Comparison of ENCODE assay signal across 21 cellular contexts in the genomic region with DNA sequence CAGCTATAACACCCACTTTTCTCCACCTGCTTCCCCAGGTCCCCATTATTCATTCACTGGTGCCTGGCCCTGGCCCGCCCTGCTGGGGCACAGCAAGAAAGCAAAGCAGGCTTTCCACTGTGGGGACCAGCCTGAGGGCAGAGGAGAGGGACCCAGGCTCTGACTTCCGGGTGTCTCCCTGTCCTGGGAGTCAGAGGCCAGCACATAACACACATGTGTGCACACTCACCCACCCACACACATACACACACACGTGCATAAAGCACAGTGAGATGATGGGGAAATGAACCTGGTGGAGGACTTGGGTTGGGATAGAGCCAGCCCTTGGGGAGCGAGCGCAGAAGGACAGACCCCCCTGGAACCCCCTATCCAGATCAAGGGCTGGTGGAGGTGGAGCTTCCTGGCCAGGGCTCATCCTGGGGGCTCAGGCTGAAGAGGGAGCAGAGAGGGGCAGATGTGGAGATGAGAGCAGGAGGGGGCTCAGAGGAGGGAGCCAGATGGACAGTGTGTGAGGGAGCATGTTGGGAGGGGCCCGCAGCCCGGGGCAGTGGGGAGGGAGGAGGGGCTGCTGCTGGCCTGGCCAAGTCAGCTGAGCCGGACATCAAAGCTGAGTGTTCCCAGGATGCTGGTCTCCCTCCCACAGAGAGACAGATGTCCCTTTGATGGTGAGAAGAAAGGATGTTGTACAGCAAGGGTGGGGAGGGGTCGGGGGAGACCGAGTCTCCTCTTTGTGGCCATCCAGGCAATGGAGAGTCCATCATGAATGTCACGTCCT.
DNase-seq lines count a peak whose midpoint lies in the region; ATAC-seq and TF ChIP-seq lines count a peak whose summit lies in the region.
"Had no signal": no experiment of that assay in that cellular context is flagged by ENCODE, and none has a peak within 500 bp of the region (broad histone marks: within the 10 kb centered on the region; RNA-seq: fewer than 3 reads in every experiment).

No MANE protein-coding gene starts in this region.

- H3K27me3 ChIP-seq in adrenal gland (no peaks in the 10 kb centered on the region), osteoblast (ENCODE audit: insufficient read depth, low read length) (no peaks in the 10 kb centered on the region)
- H3K27me3 ChIP-seq: esophagus muscularis mucosa, MG63, ovary had no signal

- H3K9me3 Mint-ChIP-seq in WTC11: no peaks in the 10 kb centered on the region
- no peaks in the 10 kb centered on the region for H3K9me3 Mint-ChIP-seq in natural killer cell treated with Interleukin-12 subunit alpha and Interleukin-12 subunit beta and Interleukin-15 and Interleukin-18, amount 100 ng/mL, for 72 hours
- H3K9me3 Mint-ChIP-seq: activated naive CD8-positive, alpha-beta T cell treated with anti-CD3 and anti-CD28 coated beads, Interleukin-2, amount 50 U/mL, for 24 hours; CD8-positive, alpha-beta memory T cell; IgD-negative memory B cell; stimulated activated naive CD8-positive, alpha-beta T cell treated with anti-CD3 and anti-CD28 coated beads, Interleukin-15, amount 100 ng/mL, for 72 hours had no signal

- H3K36me3 ChIP-seq in adrenal gland (replicated peaks in 1 of 2) (no peaks in the 10 kb centered on the region), osteoblast (ENCODE audit: insufficient read depth, low read length) (no peaks in the 10 kb centered on the region)
- H3K36me3 ChIP-seq: esophagus muscularis mucosa, MG63, ovary had no signal

- H3K4me1 ChIP-seq in adrenal gland (replicated peaks in 1 of 2) (no peaks in the 10 kb centered on the region), osteoblast (ENCODE audit: insufficient read depth, low read length) (no peaks in the 10 kb centered on the region)
- H3K4me1 ChIP-seq: esophagus muscularis mucosa had no signal

- DNase-seq in C1 segment of cervical spinal cord (lab: John Stamatoyannopoulos, UW) (peak in 13 of 14 donors; percentile 12 to 79 (median 69)), WTC11 (ENCODE audit: low spot score) (no peak), head of caudate nucleus (peak; percentile 68 to 95 (median 88)), pons (ENCODE audit: low spot score) (peak; percentile 95), HuH-7.5 (ENCODE audit: low spot score) (no peak), adrenal gland (no peak), osteoblast (ENCODE audit: insufficient read length, low spot score, missing footprints) (no peak)
- no peak for DNase-seq in natural killer cell treated with Interleukin-12 subunit alpha and Interleukin-12 subunit beta and Interleukin-15 and Interleukin-18, amount 100 ng/mL, for 72 hours (ENCODE audit: low spot score)
- DNase-seq: activated CD4-positive, alpha-beta T cell treated with anti-CD3 and anti-CD28 coated beads for 48 hours; activated naive CD8-positive, alpha-beta T cell treated with anti-CD3 and anti-CD28 coated beads, Interleukin-2, amount 50 U/mL, for 24 hours; CD8-positive, alpha-beta memory T cell; DMS79; MG63; NCI-H1694; NCI-H2227 treated with DMSO at 0.1 percent for 48 hours; ovary; stimulated activated CD4-positive, alpha-beta T cell treated with anti-CD3 and anti-CD28 coated beads, Interleukin-2, amount 100 ng/mL, for 24 hours; stimulated activated naive CD8-positive, alpha-beta T cell treated with anti-CD3 and anti-CD28 coated beads, Interleukin-15, amount 100 ng/mL, for 72 hours had no signal

- H3K4me2 ChIP-seq in osteoblast (ENCODE audit: insufficient read depth, low read length): no peak overlapping the region

- H2AFZ ChIP-seq in osteoblast (ENCODE audit: low read length): no peak overlapping the region

- intact Hi-C loops in head of caudate nucleus (cut with DNase I): no loop called here
- intact Hi-C loops in adrenal gland (cut with DNase I): no loop called here

- peak overlapping the region; percentile 21; the same call in 1 of the 2 replicates for H3K27ac Mint-ChIP-seq in WTC11
- H3K27ac Mint-ChIP-seq in natural killer cell treated with Interleukin-12 subunit alpha and Interleukin-12 subunit beta and Interleukin-15 and Interleukin-18, amount 100 ng/mL, for 72 hours: no peak overlapping the region
- H3K27ac Mint-ChIP-seq: activated naive CD8-positive, alpha-beta T cell treated with anti-CD3 and anti-CD28 coated beads, Interleukin-2, amount 50 U/mL, for 24 hours; CD8-positive, alpha-beta memory T cell; IgD-negative memory B cell; stimulated activated naive CD8-positive, alpha-beta T cell treated with anti-CD3 and anti-CD28 coated beads, Interleukin-15, amount 100 ng/mL, for 72 hours had no signal

- H3K4me3 ChIP-seq in adrenal gland: no peak overlapping the region
- H3K4me3 ChIP-seq in osteoblast (ENCODE audit: insufficient read depth, low read length): no peak overlapping the region
- H3K4me3 ChIP-seq: esophagus muscularis mucosa, MG63, ovary had no signal

- no peaks in the 10 kb centered on the region for H4K20me1 ChIP-seq in osteoblast (ENCODE audit: insufficient read depth, low read length)

- CTCF ChIA-PET in WTC11 (lab: Charles Lee): interaction anchor here (0.5 to 2.2 kb wide), 5 partner anchors 11 to 100 kb away, joined by 3 to 10 read pairs (median 3); no protein-coding TSS in a partner anchor

- H3K27ac ChIP-seq in adrenal gland (no peak overlapping the region), osteoblast (ENCODE audit: low read depth, low read length) (no peak overlapping the region)
- H3K27ac ChIP-seq: esophagus muscularis mucosa, ovary, RWPE1 had no signal

- no peaks in the 10 kb centered on the region for H3K36me3 Mint-ChIP-seq in WTC11
- H3K36me3 Mint-ChIP-seq in natural killer cell treated with Interleukin-12 subunit alpha and Interleukin-12 subunit beta and Interleukin-15 and Interleukin-18, amount 100 ng/mL, for 72 hours: no peaks in the 10 kb centered on the region
- H3K36me3 Mint-ChIP-seq: CD8-positive, alpha-beta memory T cell; IgD-negative memory B cell had no signal

- no peak for TF ChIP-seq CTCF in WTC11 (IDR thresholded peaks at IDR 0.05)
- TF ChIP-seq CTCF in adrenal gland (IDR thresholded peaks at IDR 0.05): no peak
- no peak for TF ChIP-seq CTCF in osteoblast (IDR thresholded peaks at IDR 0.05; ENCODE audit: extremely low read depth, low read depth, low read length)

- H3K4me1 Mint-ChIP-seq in WTC11: peaks cover 24% of the 10 kb centered on the region
- H3K4me1 Mint-ChIP-seq in natural killer cell treated with Interleukin-12 subunit alpha and Interleukin-12 subunit beta and Interleukin-15 and Interleukin-18, amount 100 ng/mL, for 72 hours (ENCODE audit: low read depth in 2 of 2): no peaks in the 10 kb centered on the region
- H3K4me1 Mint-ChIP-seq: activated naive CD8-positive, alpha-beta T cell treated with anti-CD3 and anti-CD28 coated beads, Interleukin-2, amount 50 U/mL, for 24 hours; CD8-positive, alpha-beta memory T cell; stimulated activated naive CD8-positive, alpha-beta T cell treated with anti-CD3 and anti-CD28 coated beads, Interleukin-15, amount 100 ng/mL, for 72 hours had no signal

- ATAC-seq in WTC11: no peak
- ATAC-seq in natural killer cell treated with Interleukin-12 subunit alpha and Interleukin-12 subunit beta and Interleukin-15 and Interleukin-18, amount 100 ng/mL, for 72 hours: no peak
- ATAC-seq: activated naive CD8-positive, alpha-beta T cell treated with anti-CD3 and anti-CD28 coated beads, Interleukin-2, amount 50 U/mL, for 24 hours; stimulated activated naive CD8-positive, alpha-beta T cell treated with anti-CD3 and anti-CD28 coated beads, Interleukin-15, amount 100 ng/mL, for 72 hours had no signal

- H3K27me3 Mint-ChIP-seq in WTC11 (ENCODE audit: low read depth): no peaks in the 10 kb centered on the region
- H3K27me3 Mint-ChIP-seq in natural killer cell treated with Interleukin-12 subunit alpha and Interleukin-12 subunit beta and Interleukin-15 and Interleukin-18, amount 100 ng/mL, for 72 hours: peaks cover 2 to 3% of the 10 kb centered on the region in 2 donors
- H3K27me3 Mint-ChIP-seq: activated naive CD8-positive, alpha-beta T cell treated with anti-CD3 and anti-CD28 coated beads, Interleukin-2, amount 50 U/mL, for 24 hours; CD8-positive, alpha-beta memory T cell; IgD-negative memory B cell had no signal

- H3K79me2 ChIP-seq in osteoblast (ENCODE audit: insufficient read depth, low read length): no peaks in the 10 kb centered on the region

- WGBS in adrenal gland, 4 donors: 71 to 78% (median 75%) methylated on average over 5 to 11 of the region's 11 CpGs

- TF ChIP-seq POLR2A in adrenal gland (IDR thresholded peaks at IDR 0.05): no peak

- H3K4me3 Mint-ChIP-seq in WTC11: no peak overlapping the region
- H3K4me3 Mint-ChIP-seq in natural killer cell treated with Interleukin-12 subunit alpha and Interleukin-12 subunit beta and Interleukin-15 and Interleukin-18, amount 100 ng/mL, for 72 hours: no peak overlapping the region
- H3K4me3 Mint-ChIP-seq: activated naive CD8-positive, alpha-beta T cell treated with anti-CD3 and anti-CD28 coated beads, Interleukin-2, amount 50 U/mL, for 24 hours; CD8-positive, alpha-beta memory T cell; IgD-negative memory B cell; stimulated activated naive CD8-positive, alpha-beta T cell treated with anti-CD3 and anti-CD28 coated beads, Interleukin-15, amount 100 ng/mL, for 72 hours had no signal

- POLR2A ChIA-PET in WTC11 (lab: Charles Lee): interaction anchor here (0.7 kb wide), 1 partner anchor 528 kb away, joined by 3 read pairs; no protein-coding TSS in a partner anchor

- H3K9me3 ChIP-seq in adrenal gland (replicated peaks in 1 of 3) (no peaks in the 10 kb centered on the region), osteoblast (ENCODE audit: low read depth, low read length) (no peaks in the 10 kb centered on the region)
- H3K9me3 ChIP-seq: esophagus muscularis mucosa, MG63, ovary had no signal

Comparison
In these comparisons a context has a peak if more than half of its experiments do, and no peak if none do; other contexts are left out.
1. DNase-seq: peak in C1 segment of cervical spinal cord (13 of 14), head of caudate nucleus (42 of 42) and pons (single experiment); none in WTC11 (single experiment), HuH-7.5 (single experiment), adrenal gland (0 of 7), natural killer cell treated with Interleukin-12 subunit alpha and Interleukin-12 subunit beta and Interleukin-15 and Interleukin-18, amount 100 ng/mL, for 72 hours (single experiment) and osteoblast (single experiment).